In the genomic region with DNA sequence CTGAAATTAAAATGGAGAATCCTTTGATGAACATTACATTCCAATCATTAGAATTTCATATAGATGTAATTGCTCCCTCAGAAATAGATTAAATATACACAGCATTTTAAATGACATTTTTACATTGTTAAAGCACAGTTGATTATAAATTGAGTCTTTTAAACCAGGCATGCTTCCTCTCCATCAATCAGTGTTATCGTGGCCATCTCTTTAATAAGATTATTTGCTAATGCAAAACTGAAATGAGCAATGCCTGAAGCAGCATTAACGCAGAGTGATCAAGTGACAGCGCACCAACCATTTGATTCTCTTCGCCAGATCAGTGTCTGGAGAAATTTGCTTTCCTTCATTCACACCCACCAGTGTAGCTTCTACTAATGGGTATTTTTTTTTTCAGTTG, we compare ENCODE assay signal across 34 cellular contexts.
"Had no signal": no experiment of that assay in that cellular context is flagged by ENCODE, and none has a peak within 500 bp of the region (broad histone marks: within the 10 kb centered on the region; RNA-seq: fewer than 3 reads in every experiment).

No MANE protein-coding gene starts in this region.

- H3K27me3 ChIP-seq: MG63 had no signal

- DNase-seq: Karpas-422, Kasumi-1, MG63, MM.1S, MV-4-11, NCI-H1048, NCI-H1092, NCI-H1092 treated with DMSO at 0.1 percent for 48 hours, NCI-H1105, NCI-H1105 treated with DMSO at 0.1 percent for 48 hours, NCI-H1417, NCI-H1417 treated with DMSO at 0.1 percent for 48 hours, NCI-H1436, NCI-H1436 treated with DMSO at 0.1 percent for 48 hours, NCI-H146, NCI-H1694, NCI-H1694 treated with DMSO at 0.1 percent for 48 hours, NCI-H187, NCI-H187 treated with DMSO at 0.1 percent for 48 hours, NCI-H1930, NCI-H2029, NCI-H2029 treated with DMSO at 0.1 percent for 48 hours, NCI-H2081, NCI-H2081 treated with DMSO at 0.1 percent for 48 hours, NCI-H2107, NCI-H2171, NCI-H2171 treated with DMSO at 0.1 percent for 48 hours, NCI-H2227 treated with DMSO at 0.1 percent for 48 hours, NCI-H226, NCI-H345, NCI-H446, NCI-H446 treated with DMSO at 0.1 percent for 48 hours, NCI-H510A had no signal

- H3K4me3 ChIP-seq: MG63 had no signal

- H3K36me3 ChIP-seq: MG63 had no signal

- H3K4me2 ChIP-seq: KMS-11 had no signal

- H3K27ac ChIP-seq: KMS-11 had no signal

- H3K9ac ChIP-seq: KMS-11 had no signal
